ENCODE assay signal across 11 cellular contexts in genomic region chr14:61512026-61512425, GRCh38.
A peak's percentile ranks its signal among the peaks of the same experiment; 100 is the strongest.
DNase-seq lines count a peak whose midpoint lies in the region; ATAC-seq and TF ChIP-seq lines count a peak whose summit lies in the region.
"Had no signal": no experiment of that assay in that cellular context is flagged by ENCODE, and none has a peak within 500 bp of the region (broad histone marks: within the 10 kb centered on the region; RNA-seq: fewer than 3 reads in every experiment).

No MANE protein-coding gene starts in this region.

- intact Hi-C loops in activated CD4-positive, alpha-beta T cell treated with anti-CD3 and anti-CD28 coated beads, Interleukin-2, amount 10 ng/mL, durations not matched to agents 24 days and 14 days (cut with micrococcal nuclease), result no loop called here

- CTCF ChIA-PET in activated CD8-positive, alpha-beta T cell treated with anti-CD3 and anti-CD28 coated beads, Interleukin-2, amount 10 ng/mL, durations not matched to agents 7 days and 5 days (lab: Charles Lee), result interaction anchor here (0.6 to 3.2 kb wide), 7 partner anchors 8 to 365 kb away, joined by 3 to 14 read pairs (median 4); no protein-coding TSS in a partner anchor

- H3K9me3 ChIP-seq in BE2C, result no peaks in the 10 kb centered on the region
- H3K9me3 ChIP-seq: ovary had no signal

- H3K9me3 Mint-ChIP-seq in activated CD4-positive, alpha-beta T cell treated with anti-CD3 and anti-CD28 coated beads, Interleukin-2, amount 10 ng/mL, durations not matched to agents 24 days and 14 days, result no peaks in the 10 kb centered on the region
- H3K9me3 Mint-ChIP-seq in activated CD8-positive, alpha-beta T cell treated with anti-CD3 and anti-CD28 coated beads, Interleukin-2, amount 10 ng/mL, durations not matched to agents 7 days and 5 days (ENCODE audit: insufficient read depth), result no peaks in the 10 kb centered on the region
- H3K9me3 Mint-ChIP-seq in stimulated activated naive B cell treated with anti-CD40 and anti-IgM and Interleukin-4, amounts not matched to agents 10 μg/mL and 1 μg/mL and 100 μg/mL, for 72 hours, result no peaks in the 10 kb centered on the region
- H3K9me3 Mint-ChIP-seq: GM23338 had no signal

- H3K27ac Mint-ChIP-seq in activated CD4-positive, alpha-beta T cell treated with anti-CD3 and anti-CD28 coated beads, Interleukin-2, amount 10 ng/mL, durations not matched to agents 24 days and 14 days, result peak overlapping the region; percentile 83
- H3K27ac Mint-ChIP-seq in activated CD8-positive, alpha-beta T cell treated with anti-CD3 and anti-CD28 coated beads, Interleukin-2, amount 10 ng/mL, durations not matched to agents 7 days and 5 days, result peak overlapping the region; percentile 75
- no peak overlapping the region for H3K27ac Mint-ChIP-seq in stimulated activated naive B cell treated with anti-CD40 and anti-IgM and Interleukin-4, amounts not matched to agents 10 μg/mL and 1 μg/mL and 100 μg/mL, for 72 hours
- H3K27ac Mint-ChIP-seq: GM23338 had no signal

- peaks cover 49% of the 10 kb centered on the region for H3K36me3 Mint-ChIP-seq in activated CD4-positive, alpha-beta T cell treated with anti-CD3 and anti-CD28 coated beads, Interleukin-2, amount 10 ng/mL, durations not matched to agents 24 days and 14 days (ENCODE audit: low read depth)
- H3K36me3 Mint-ChIP-seq in activated CD8-positive, alpha-beta T cell treated with anti-CD3 and anti-CD28 coated beads, Interleukin-2, amount 10 ng/mL, durations not matched to agents 7 days and 5 days (ENCODE audit: low read depth), result peaks cover 78% of the 10 kb centered on the region
- peaks cover 0 to 3% of the 10 kb centered on the region in 2 donors for H3K36me3 Mint-ChIP-seq in stimulated activated naive B cell treated with anti-CD40 and anti-IgM and Interleukin-4, amounts not matched to agents 10 μg/mL and 1 μg/mL and 100 μg/mL, for 72 hours

- H3K27me3 Mint-ChIP-seq in activated CD4-positive, alpha-beta T cell treated with anti-CD3 and anti-CD28 coated beads, Interleukin-2, amount 10 ng/mL, durations not matched to agents 24 days and 14 days, result no peaks in the 10 kb centered on the region
- no peaks in the 10 kb centered on the region for H3K27me3 Mint-ChIP-seq in activated CD8-positive, alpha-beta T cell treated with anti-CD3 and anti-CD28 coated beads, Interleukin-2, amount 10 ng/mL, durations not matched to agents 7 days and 5 days (ENCODE audit: low read depth)
- no peaks in the 10 kb centered on the region for H3K27me3 Mint-ChIP-seq in stimulated activated naive B cell treated with anti-CD40 and anti-IgM and Interleukin-4, amounts not matched to agents 10 μg/mL and 1 μg/mL and 100 μg/mL, for 72 hours

- no peaks in the 10 kb centered on the region for H3K36me3 ChIP-seq in BE2C
- H3K36me3 ChIP-seq: ovary had no signal

- H3K27me3 ChIP-seq in foreskin keratinocyte, result no peaks in the 10 kb centered on the region
- H3K27me3 ChIP-seq in BE2C, result no peaks in the 10 kb centered on the region
- H3K27me3 ChIP-seq: ovary had no signal

- H3K4me1 ChIP-seq in foreskin keratinocyte (peaks cover 4% of the 10 kb centered on the region), BE2C (peaks cover 27% of the 10 kb centered on the region)

- peak overlapping the region; percentile 40 for H3K27ac ChIP-seq in foreskin keratinocyte
- H3K27ac ChIP-seq: ovary had no signal

- H3K4me1 Mint-ChIP-seq in activated CD4-positive, alpha-beta T cell treated with anti-CD3 and anti-CD28 coated beads, Interleukin-2, amount 10 ng/mL, durations not matched to agents 24 days and 14 days, result peaks cover 72% of the 10 kb centered on the region
- peaks cover 81% of the 10 kb centered on the region for H3K4me1 Mint-ChIP-seq in activated CD8-positive, alpha-beta T cell treated with anti-CD3 and anti-CD28 coated beads, Interleukin-2, amount 10 ng/mL, durations not matched to agents 7 days and 5 days (ENCODE audit: low read depth)
- H3K4me1 Mint-ChIP-seq in stimulated activated naive B cell treated with anti-CD40 and anti-IgM and Interleukin-4, amounts not matched to agents 10 μg/mL and 1 μg/mL and 100 μg/mL, for 72 hours, result peaks cover 29 to 47% of the 10 kb centered on the region in 2 donors

- ATAC-seq in activated CD8-positive, alpha-beta T cell treated with anti-CD3 and anti-CD28 coated beads, Interleukin-2, amount 10 ng/mL, durations not matched to agents 7 days and 5 days, result no peak
- ATAC-seq in foreskin keratinocyte (no peak), HG02973 (IDR thresholded peaks at IDR 0.05; ENCODE audit: unreplicated experiment) (no peak)
- ATAC-seq in stimulated activated naive B cell treated with anti-CD40 and anti-IgM and Interleukin-4, amounts not matched to agents 10 μg/mL and 1 μg/mL and 100 μg/mL, for 72 hours (replicated peaks), result peak; percentile 46 to 63
- ATAC-seq: GM23338 had no signal

- POLR2A ChIA-PET in activated CD8-positive, alpha-beta T cell treated with anti-CD3 and anti-CD28 coated beads, Interleukin-2, amount 10 ng/mL, durations not matched to agents 7 days and 5 days (lab: Charles Lee), result interaction anchor here (1.2 kb wide), 2 partner anchors 34 to 183 kb away, joined by 3 read pairs; partner anchors contain the start of gene HIF1A

- H3K4me3 ChIP-seq in BE2C (ENCODE audit: low read depth, low read length), result no peak overlapping the region
- H3K4me3 ChIP-seq: GM23338, ovary had no signal

- H3K4me3 Mint-ChIP-seq in activated CD4-positive, alpha-beta T cell treated with anti-CD3 and anti-CD28 coated beads, Interleukin-2, amount 10 ng/mL, durations not matched to agents 24 days and 14 days, result peak overlapping the region; percentile 65
- H3K4me3 Mint-ChIP-seq in activated CD8-positive, alpha-beta T cell treated with anti-CD3 and anti-CD28 coated beads, Interleukin-2, amount 10 ng/mL, durations not matched to agents 7 days and 5 days, result no peak overlapping the region
- no peak overlapping the region for H3K4me3 Mint-ChIP-seq in stimulated activated naive B cell treated with anti-CD40 and anti-IgM and Interleukin-4, amounts not matched to agents 10 μg/mL and 1 μg/mL and 100 μg/mL, for 72 hours
- H3K4me3 Mint-ChIP-seq: GM23338 had no signal

- DNase-seq in activated CD4-positive, alpha-beta T cell treated with anti-CD3 and anti-CD28 coated beads, Interleukin-2, amount 10 ng/mL, durations not matched to agents 24 days and 14 days, result no peak
- no peak for DNase-seq in activated CD4-positive, alpha-beta T cell treated with anti-CD3 and anti-CD28 coated beads for 48 hours
- DNase-seq in activated CD8-positive, alpha-beta T cell treated with anti-CD3 and anti-CD28 coated beads, Interleukin-2, amount 10 ng/mL, durations not matched to agents 7 days and 5 days, result no peak
- DNase-seq in foreskin keratinocyte, result peak in 1 of 2 donors; percentile 28
- no peak for DNase-seq in stimulated activated naive B cell treated with anti-CD40 and anti-IgM and Interleukin-4, amounts not matched to agents 10 μg/mL and 1 μg/mL and 100 μg/mL, for 72 hours
- no peak for DNase-seq in BE2C
- DNase-seq in NOMO-1 (lab: John Stamatoyannopoulos, UW; ENCODE audit: unreplicated experiment in 2 of 2), result no peak
- DNase-seq: NCI-H82, ovary had no signal

- TF ChIP-seq CTCF in foreskin keratinocyte (conservative IDR thresholded peaks at IDR 0.05) (no peak), BE2C (IDR thresholded peaks at IDR 0.05; ENCODE audit: low read depth, low read length) (no peak)

Comparison
In these comparisons a context has a peak if more than half of its experiments do, and no peak if none do; other contexts are left out.
1. ATAC-seq: peak in stimulated activated naive B cell treated with anti-CD40 and anti-IgM and Interleukin-4, amounts not matched to agents 10 μg/mL and 1 μg/mL and 100 μg/mL, for 72 hours (2 of 2); none in activated CD8-positive, alpha-beta T cell treated with anti-CD3 and anti-CD28 coated beads, Interleukin-2, amount 10 ng/mL, durations not matched to agents 7 days and 5 days (single experiment), foreskin keratinocyte (single experiment) and HG02973 (single experiment).